Comparison of ENCODE assay signal across 20 cellular contexts in the genomic region with DNA sequence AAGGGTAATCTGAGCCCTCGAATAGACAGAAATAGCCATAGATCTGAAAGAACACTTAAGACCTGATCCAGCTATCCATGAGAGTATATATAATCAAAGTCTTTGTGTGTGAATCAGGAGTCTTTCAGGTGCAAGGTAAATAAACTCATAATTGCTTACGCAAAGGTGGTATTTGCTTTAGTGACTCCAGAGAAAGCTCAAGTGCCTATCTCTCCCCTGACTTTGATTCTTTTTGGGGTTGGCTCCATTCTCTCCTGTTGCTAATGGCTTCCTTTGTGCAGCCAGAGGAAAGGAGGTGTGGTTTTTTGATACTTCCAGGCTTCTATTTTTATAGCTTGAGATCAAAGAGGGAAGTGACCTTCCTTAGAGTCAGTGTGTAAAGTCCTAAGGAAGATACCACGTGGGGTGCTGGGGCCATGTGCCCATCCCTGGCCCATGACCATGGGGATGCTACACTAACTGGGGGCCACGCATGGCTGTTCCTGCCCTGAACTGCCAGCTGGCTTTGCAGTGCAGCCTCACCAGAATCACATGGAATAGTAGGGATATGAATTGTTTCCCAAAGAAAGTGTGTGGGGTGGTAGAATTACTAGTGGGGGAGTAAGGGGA. TPM values are rescaled to one million over a fixed set of nuclear protein-coding genes. Genes with fewer than 3 reads are reported as not detected.
A peak's percentile ranks its signal among the peaks of the same experiment; 100 is the strongest.
DNase-seq lines count a peak whose midpoint lies in the region; ATAC-seq and TF ChIP-seq lines count a peak whose summit lies in the region.
"Had no signal": no experiment of that assay in that cellular context is flagged by ENCODE, and none has a peak within 500 bp of the region (broad histone marks: within the 10 kb centered on the region; RNA-seq: fewer than 3 reads in every experiment).

No MANE protein-coding gene starts in this region.

- peaks cover 49% of the 10 kb centered on the region for H3K4me1 ChIP-seq in upper lobe of right lung

- no peaks in the 10 kb centered on the region for H3K36me3 ChIP-seq in upper lobe of right lung
- H3K36me3 ChIP-seq: thyroid gland had no signal

- no peak overlapping the region for H3K27ac ChIP-seq in upper lobe of right lung
- H3K27ac ChIP-seq: foreskin keratinocyte, thyroid gland had no signal

- H3K27me3 ChIP-seq in upper lobe of right lung: no peaks in the 10 kb centered on the region
- H3K27me3 ChIP-seq: foreskin keratinocyte, thyroid gland had no signal

- H3K9me3 ChIP-seq in upper lobe of right lung: no peaks in the 10 kb centered on the region
- H3K9me3 ChIP-seq: thyroid gland had no signal

- ATAC-seq in upper lobe of right lung (peak; percentile 61), GM21528 (IDR thresholded peaks at IDR 0.05; ENCODE audit: low FRiP score, unreplicated experiment) (no peak)
- ATAC-seq: activated CD8-positive, alpha-beta memory T cell treated with anti-CD3 and anti-CD28 coated beads, Interleukin-2, amount 10 ng/mL, durations not matched to agents 7 days and 5 days; foreskin keratinocyte; K562; SK-N-SH treated with all-trans-retinoic acid at 6 μM for 48 hours; stimulated activated memory B cell treated with anti-CD40 and anti-IgM and Interleukin-4, amounts not matched to agents 10 μg/mL and 1 μg/mL and 100 μg/mL, for 72 hours had no signal

- TF ChIP-seq CTCF in upper lobe of right lung (IDR thresholded peaks at IDR 0.05): no peak

- no peak overlapping the region for H3K4me3 ChIP-seq in upper lobe of right lung
- H3K4me3 ChIP-seq: K562, thyroid gland had no signal

- intact Hi-C loops in upper lobe of right lung (cut with DNase I): no loop called here

- DNase-seq in NCI-H2107 treated with DMSO at 0.1 percent for 48 hours (lab: John Stamatoyannopoulos, UW; ENCODE audit: unreplicated experiment) (peak; percentile 24), NCI-H2107 (lab: John Stamatoyannopoulos, UW) (no peak), NCI-H2029 treated with DMSO at 0.1 percent for 48 hours (lab: John Stamatoyannopoulos, UW) (peak; percentile 44), SW480 (ENCODE audit: low spot score) (peak; percentile 21), upper lobe of right lung (no peak), NCI-H1092 (lab: John Stamatoyannopoulos, UW) (no peak), Ammon's horn (ENCODE audit: low spot score) (no peak)
- DNase-seq: activated CD8-positive, alpha-beta memory T cell treated with anti-CD3 and anti-CD28 coated beads, Interleukin-2, amount 10 ng/mL, durations not matched to agents 7 days and 5 days; activated effector memory CD4-positive, alpha-beta T cell treated with Interleukin-2 at 50 U/mL for 16 hours; CD4-positive, alpha-beta T cell; foreskin keratinocyte; H9; midbrain; NCI-H1092 treated with DMSO at 0.1 percent for 48 hours; NCI-H524 treated with DMSO at 0.1 percent for 48 hours; thyroid gland had no signal

RNA-seq across cellular contexts. Expression of gene TENT4B, which starts 45.8 kb away (rescaled TPM):
- 13.3 TPM for total RNA-seq in upper lobe of right lung

Comparison
In these comparisons a context has a peak if more than half of its experiments do, and no peak if none do; other contexts are left out.
1. DNase-seq: peak in NCI-H2107 treated with DMSO at 0.1 percent for 48 hours (single experiment), NCI-H2029 treated with DMSO at 0.1 percent for 48 hours (single experiment) and SW480 (single experiment); none in NCI-H2107 (single experiment), upper lobe of right lung (single experiment), NCI-H1092 (single experiment) and Ammon's horn (single experiment).